ENCODE assay signal across 15 cellular contexts in the genomic region with DNA sequence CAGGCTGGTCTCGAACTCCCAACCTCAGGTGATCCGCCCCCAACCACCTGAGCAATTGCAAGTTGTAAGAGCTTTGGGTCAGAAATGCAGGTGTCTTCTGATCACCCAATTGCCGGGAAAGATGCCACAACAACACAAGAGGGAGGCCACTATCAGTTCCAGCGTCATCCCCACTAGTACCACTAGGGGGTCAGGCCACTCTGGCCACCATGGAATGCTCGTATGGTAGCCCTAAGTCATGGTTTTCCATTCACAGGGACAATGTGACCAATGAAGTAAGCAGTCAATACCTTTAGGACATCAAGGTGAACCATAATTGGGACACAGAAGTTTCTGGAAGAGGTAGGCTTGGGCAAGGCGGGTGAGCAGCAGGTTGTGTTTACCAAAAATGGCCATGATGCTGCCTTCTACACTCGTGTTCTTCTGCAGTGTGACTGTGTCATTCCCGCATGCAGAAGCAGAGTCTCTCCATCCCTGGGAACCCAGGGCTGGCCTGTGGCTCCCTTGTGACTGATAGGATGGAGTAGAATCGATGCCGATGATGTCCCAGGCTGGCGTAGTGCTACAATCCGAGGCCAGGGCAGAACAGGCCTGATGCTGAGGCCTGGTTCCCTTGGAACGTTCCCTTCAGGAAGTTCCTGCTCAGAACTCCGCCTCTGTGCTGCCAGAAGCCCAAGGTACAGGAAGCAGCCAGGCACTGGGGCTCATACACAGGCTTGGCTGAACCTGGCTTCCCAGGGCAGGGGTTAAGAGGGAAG. TPM values are rescaled to one million over a fixed set of nuclear protein-coding genes. Genes with fewer than 3 reads are reported as not detected.
DNase-seq lines count a peak whose midpoint lies in the region; ATAC-seq and TF ChIP-seq lines count a peak whose summit lies in the region.
"Had no signal": no experiment of that assay in that cellular context is flagged by ENCODE, and none has a peak within 500 bp of the region (broad histone marks: within the 10 kb centered on the region; RNA-seq: fewer than 3 reads in every experiment).

No MANE protein-coding gene starts in this region.

- H3K4me3 Mint-ChIP-seq in endodermal cell = no peak overlapping the region
- no peak overlapping the region for H3K4me3 Mint-ChIP-seq in stimulated activated naive B cell treated with anti-CD40 and anti-IgM and Interleukin-4, amounts not matched to agents 10 μg/mL and 1 μg/mL and 100 μg/mL, for 72 hours
- H3K4me3 Mint-ChIP-seq: activated CD4-positive, alpha-beta memory T cell treated with anti-CD3 and anti-CD28 coated beads, Interleukin-2, amount 10 ng/mL, durations not matched to agents 7 days and 5 days; activated naive CD8-positive, alpha-beta T cell treated with anti-CD3 and anti-CD28 coated beads, Interleukin-2, amount 10 ng/mL, durations not matched to agents 7 days and 5 days; CD4-positive, alpha-beta memory T cell had no signal

- no peak overlapping the region for H3K27ac Mint-ChIP-seq in endodermal cell
- H3K27ac Mint-ChIP-seq in stimulated activated naive B cell treated with anti-CD40 and anti-IgM and Interleukin-4, amounts not matched to agents 10 μg/mL and 1 μg/mL and 100 μg/mL, for 72 hours = no peak overlapping the region
- H3K27ac Mint-ChIP-seq: activated CD4-positive, alpha-beta memory T cell treated with anti-CD3 and anti-CD28 coated beads, Interleukin-2, amount 10 ng/mL, durations not matched to agents 7 days and 5 days; activated naive CD8-positive, alpha-beta T cell treated with anti-CD3 and anti-CD28 coated beads, Interleukin-2, amount 10 ng/mL, durations not matched to agents 7 days and 5 days; CD4-positive, alpha-beta memory T cell had no signal

- H3K4me1 ChIP-seq in left ventricle myocardium inferior (no peaks in the 10 kb centered on the region), right atrium auricular region (no peaks in the 10 kb centered on the region), MM.1S (ENCODE audit: low read length) (no peaks in the 10 kb centered on the region), endodermal cell (ENCODE audit: control insufficient read depth, insufficient read depth, low read length) (no peaks in the 10 kb centered on the region), thyroid gland (no peaks in the 10 kb centered on the region)

- H3K4me2 ChIP-seq in MM.1S (ENCODE audit: low read depth, low read length) = no peak overlapping the region

- peaks cover 6% of the 10 kb centered on the region for H3K27me3 Mint-ChIP-seq in endodermal cell (ENCODE audit: insufficient read depth)
- H3K27me3 Mint-ChIP-seq in stimulated activated naive B cell treated with anti-CD40 and anti-IgM and Interleukin-4, amounts not matched to agents 10 μg/mL and 1 μg/mL and 100 μg/mL, for 72 hours = no peaks in the 10 kb centered on the region
- H3K27me3 Mint-ChIP-seq: CD4-positive, alpha-beta memory T cell had no signal

- no peak overlapping the region for H3K4me3 ChIP-seq in left ventricle myocardium inferior
- no peak overlapping the region for H3K4me3 ChIP-seq in right atrium auricular region
- no peak overlapping the region for H3K4me3 ChIP-seq in MM.1S (ENCODE audit: low read length)
- H3K4me3 ChIP-seq in endodermal cell (ENCODE audit: low read length) = no peak overlapping the region
- H3K4me3 ChIP-seq in retinal pigment epithelial cell (ENCODE audit: low read length) = no peak overlapping the region
- H3K4me3 ChIP-seq in thyroid gland (replicated peaks in 1 of 3) = no peak overlapping the region
- H3K4me3 ChIP-seq: SK-N-MC had no signal

- peaks cover 5% of the 10 kb centered on the region for H3K4me1 Mint-ChIP-seq in endodermal cell
- H3K4me1 Mint-ChIP-seq in stimulated activated naive B cell treated with anti-CD40 and anti-IgM and Interleukin-4, amounts not matched to agents 10 μg/mL and 1 μg/mL and 100 μg/mL, for 72 hours = peaks cover 14 to 18% of the 10 kb centered on the region in 2 donors
- H3K4me1 Mint-ChIP-seq: activated CD4-positive, alpha-beta memory T cell treated with anti-CD3 and anti-CD28 coated beads, Interleukin-2, amount 10 ng/mL, durations not matched to agents 7 days and 5 days; CD4-positive, alpha-beta memory T cell had no signal

- H3K9ac ChIP-seq in MM.1S (ENCODE audit: low read length) (no peak overlapping the region), endodermal cell (ENCODE audit: extremely low read depth, low read length, poor library complexity, severe bottlenecking) (no peak overlapping the region)

- H3K27ac ChIP-seq in left ventricle myocardium inferior (replicated peaks) (no peak overlapping the region), right atrium auricular region (no peak overlapping the region), MM.1S (ENCODE audit: low read length) (no peak overlapping the region), endodermal cell (ENCODE audit: low read depth, low read length) (no peak overlapping the region), thyroid gland (no peak overlapping the region)
- H3K27ac ChIP-seq: epithelial cell of prostate, SK-N-MC had no signal

- H3K27me3 ChIP-seq in left ventricle myocardium inferior (ENCODE audit: low read depth) (no peaks in the 10 kb centered on the region), right atrium auricular region (no peaks in the 10 kb centered on the region), MM.1S (replicated peaks; ENCODE audit: insufficient read depth, low read length) (no peaks in the 10 kb centered on the region), endodermal cell (ENCODE audit: control insufficient read depth, insufficient read depth, low read length, poor library complexity, severe bottlenecking) (no peaks in the 10 kb centered on the region), thyroid gland (no peaks in the 10 kb centered on the region)

- H3K9me2 ChIP-seq in MM.1S (replicated peaks; ENCODE audit: insufficient read depth, low read length) = no peaks in the 10 kb centered on the region

- no peak for ATAC-seq in stimulated activated naive B cell treated with anti-CD40 and anti-IgM and Interleukin-4, amounts not matched to agents 10 μg/mL and 1 μg/mL and 100 μg/mL, for 72 hours (replicated peaks)
- ATAC-seq: left cardiac atrium had no signal

- no peaks in the 10 kb centered on the region for H3K79me2 ChIP-seq in MM.1S (ENCODE audit: low read length)

- peak; percentile 32 for TF ChIP-seq CTCF in left ventricle myocardium inferior (IDR thresholded peaks at IDR 0.05; ENCODE audit: borderline replicate concordance)
- peak in 1 of 2 donors; percentile 12 for TF ChIP-seq CTCF in right atrium auricular region (IDR thresholded peaks at IDR 0.05)
- TF ChIP-seq CTCF in MM.1S (IDR thresholded peaks at IDR 0.05; ENCODE audit: low read length) = peak; percentile 28
- TF ChIP-seq CTCF in endodermal cell (conservative IDR thresholded peaks at IDR 0.05) = peak; percentile 76
- peak; percentile 52 for TF ChIP-seq CTCF in retinal pigment epithelial cell (conservative IDR thresholded peaks at IDR 0.05; ENCODE audit: low read depth, low read length)
- TF ChIP-seq CTCF in thyroid gland (IDR thresholded peaks at IDR 0.05) = no peak

- no peaks in the 10 kb centered on the region for H3K9me3 ChIP-seq in left ventricle myocardium inferior (replicated peaks)
- no peaks in the 10 kb centered on the region for H3K9me3 ChIP-seq in right atrium auricular region
- no peaks in the 10 kb centered on the region for H3K9me3 ChIP-seq in MM.1S (replicated peaks; ENCODE audit: insufficient read depth, low read length)
- peaks cover 11% of the 10 kb centered on the region for H3K9me3 ChIP-seq in endodermal cell (ENCODE audit: control insufficient read depth, low read length)
- no peaks in the 10 kb centered on the region for H3K9me3 ChIP-seq in thyroid gland

- intact Hi-C loops in left ventricle myocardium inferior (cut with micrococcal nuclease) (no loop called here), thyroid gland (cut with DNase I) (no loop called here)

- H2AFZ ChIP-seq in MM.1S (ENCODE audit: low read length) = no peak overlapping the region

- H4K20me1 ChIP-seq in MM.1S (ENCODE audit: insufficient read depth, low read length) = no peaks in the 10 kb centered on the region

- WGBS in endodermal cell (ENCODE audit: insufficient coverage in 1 of 2, insufficient read length in 1 of 2), 2 experiments = 93 to 94% methylated on average over 10 to 14 of the region's 14 CpGs
- WGBS in thyroid gland, 2 donors = 91 to 94% methylated on average over 14 of the region's 14 CpGs

- H3K36me3 ChIP-seq in left ventricle myocardium inferior (no peaks in the 10 kb centered on the region), right atrium auricular region (no peaks in the 10 kb centered on the region), MM.1S (replicated peaks; ENCODE audit: insufficient read depth, low read length) (no peaks in the 10 kb centered on the region), endodermal cell (ENCODE audit: control insufficient read depth, insufficient read depth, low read length) (no peaks in the 10 kb centered on the region), thyroid gland (no peaks in the 10 kb centered on the region)

- H3K36me3 Mint-ChIP-seq in endodermal cell (ENCODE audit: low read depth) = no peaks in the 10 kb centered on the region
- H3K36me3 Mint-ChIP-seq in stimulated activated naive B cell treated with anti-CD40 and anti-IgM and Interleukin-4, amounts not matched to agents 10 μg/mL and 1 μg/mL and 100 μg/mL, for 72 hours = peaks cover 8 to 11% of the 10 kb centered on the region in 2 donors
- H3K36me3 Mint-ChIP-seq: activated naive CD8-positive, alpha-beta T cell treated with anti-CD3 and anti-CD28 coated beads, Interleukin-2, amount 10 ng/mL, durations not matched to agents 7 days and 5 days; CD4-positive, alpha-beta memory T cell had no signal

- H3K9me3 Mint-ChIP-seq in endodermal cell = peaks cover 18% of the 10 kb centered on the region
- peaks cover 8 to 13% of the 10 kb centered on the region in 2 donors for H3K9me3 Mint-ChIP-seq in stimulated activated naive B cell treated with anti-CD40 and anti-IgM and Interleukin-4, amounts not matched to agents 10 μg/mL and 1 μg/mL and 100 μg/mL, for 72 hours

- DNase-seq in left ventricle myocardium inferior = no peak
- no peak for DNase-seq in right atrium auricular region (ENCODE audit: low spot score)
- no peak for DNase-seq in MM.1S
- peak; percentile 84 for DNase-seq in endodermal cell
- DNase-seq in retinal pigment epithelial cell (ENCODE audit: low read depth) = no peak
- no peak for DNase-seq in activated CD4-positive, alpha-beta T cell treated with anti-CD3 and anti-CD28 coated beads for 1 hour
- DNase-seq in stimulated activated naive B cell treated with anti-CD40 and anti-IgM and Interleukin-4, amounts not matched to agents 10 μg/mL and 1 μg/mL and 100 μg/mL, for 72 hours = no peak
- DNase-seq in thyroid gland = no peak
- DNase-seq: activated CD4-positive, alpha-beta memory T cell treated with anti-CD3 and anti-CD28 coated beads, Interleukin-2, amount 10 ng/mL, durations not matched to agents 7 days and 5 days; activated naive CD8-positive, alpha-beta T cell treated with anti-CD3 and anti-CD28 coated beads, Interleukin-2, amount 10 ng/mL, durations not matched to agents 7 days and 5 days; CD4-positive, alpha-beta memory T cell; left cardiac atrium; NCI-H226 had no signal

- H3F3A ChIP-seq in MM.1S (ENCODE audit: insufficient read depth, low read length) = no peaks in the 10 kb centered on the region

- no peak for TF ChIP-seq POLR2A in thyroid gland (IDR thresholded peaks at IDR 0.05)

RNA-seq across cellular contexts. Expression of gene ANKRD33B, which starts 42.2 kb away (rescaled TPM):
- total RNA-seq in left ventricle myocardium inferior = 15.2 TPM
- 1 to 10 TPM; 1.2 to 4.7 TPM for total RNA-seq in right atrium auricular region
- 10 to 100 TPM; 21.9 to 37.2 TPM for total RNA-seq in endodermal cell
- polyA plus RNA-seq in endodermal cell (2013, experiment 1 of 2) = 2.1 TPM
- polyA plus RNA-seq in endodermal cell (2013, experiment 2 of 2) = 1.8 TPM
- 1 to 10 TPM in 3 of 4 donors, under 1 TPM in 1; 0.67 to 1.6 (median 1.1) TPM for total RNA-seq in thyroid gland

Comparison
In these comparisons a context has a peak if more than half of its experiments do, and no peak if none do; other contexts are left out.
1. CTCF ChIP-seq: peak in left ventricle myocardium inferior (single experiment), MM.1S (single experiment), endodermal cell (single experiment) and retinal pigment epithelial cell (single experiment); none in thyroid gland (0 of 6).